ENCODE assay signal across 25 cellular contexts in the genomic region with DNA sequence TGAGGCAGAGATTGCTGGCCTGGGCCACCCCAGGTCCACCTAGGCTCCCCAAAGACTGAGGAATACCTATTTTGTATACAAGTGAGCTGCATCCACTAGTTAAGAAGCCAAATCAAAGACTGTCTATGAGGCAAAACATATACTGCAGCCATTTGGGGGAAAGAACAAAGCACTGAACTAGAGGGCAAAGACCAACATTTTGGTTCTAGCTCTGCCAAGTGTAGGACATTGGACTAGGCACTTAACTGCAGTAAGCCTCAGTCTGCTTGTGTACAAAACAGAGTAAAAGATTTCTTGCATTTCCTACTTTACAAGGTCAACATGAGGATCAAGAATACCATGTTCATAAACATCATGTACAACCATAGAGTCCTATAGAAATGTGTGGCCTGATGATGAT.
"Had no signal": no experiment of that assay in that cellular context is flagged by ENCODE, and none has a peak within 500 bp of the region (broad histone marks: within the 10 kb centered on the region; RNA-seq: fewer than 3 reads in every experiment).

No MANE protein-coding gene starts in this region.

- H3K4me1 Mint-ChIP-seq: activated CD4-positive, alpha-beta T cell treated with anti-CD3 and anti-CD28 coated beads for 36 hours had no signal

- H3K36me3 ChIP-seq: colonic mucosa, gastrocnemius medialis, left ventricle myocardium inferior, thoracic aorta, upper lobe of left lung had no signal

- H3K27ac Mint-ChIP-seq: activated CD4-positive, alpha-beta T cell treated with anti-CD3 and anti-CD28 coated beads for 36 hours; activated naive CD4-positive, alpha-beta T cell treated with anti-CD3 and anti-CD28 coated beads, Interleukin-2, amount 50 U/mL, for 72 hours; activated T-cell treated with anti-CD3 and anti-CD28 coated beads, Interleukin-2, amount 50 U/mL, for 72 hours; naive thymus-derived CD4-positive, alpha-beta T cell; T-helper 17 cell; WTC11 had no signal

- H3K4me3 ChIP-seq: colonic mucosa, gastrocnemius medialis, left ventricle myocardium inferior, thoracic aorta, upper lobe of left lung had no signal

- H3K9me3 ChIP-seq: colonic mucosa, gastrocnemius medialis, thoracic aorta, upper lobe of left lung had no signal

- ATAC-seq: activated CD4-positive, alpha-beta T cell treated with anti-CD3 and anti-CD28 coated beads for 36 hours; activated naive CD4-positive, alpha-beta T cell treated with anti-CD3 and anti-CD28 coated beads, Interleukin-2, amount 50 U/mL, for 72 hours; activated T-cell treated with anti-CD3 and anti-CD28 coated beads, Interleukin-2, amount 50 U/mL, for 72 hours; naive thymus-derived CD4-positive, alpha-beta T cell; right cardiac atrium; SK-N-SH treated with all-trans-retinoic acid at 6 μM for 48 hours; stimulated activated naive CD8-positive, alpha-beta T cell treated with anti-CD3 and anti-CD28 coated beads, Interleukin-15, Interleukin-2, amounts not matched to agents 100 U/mL and 50 U/mL, for 24 hours; T-helper 17 cell; WTC11 had no signal

- H3K27ac ChIP-seq: colonic mucosa, epithelial cell of prostate, left ventricle myocardium inferior, thoracic aorta had no signal

- H3K36me3 Mint-ChIP-seq: activated naive CD4-positive, alpha-beta T cell treated with anti-CD3 and anti-CD28 coated beads, Interleukin-2, amount 50 U/mL, for 72 hours; WTC11 had no signal

- H3K9me3 Mint-ChIP-seq: activated naive CD4-positive, alpha-beta T cell treated with anti-CD3 and anti-CD28 coated beads, Interleukin-2, amount 50 U/mL, for 72 hours; activated T-cell treated with anti-CD3 and anti-CD28 coated beads, Interleukin-2, amount 50 U/mL, for 72 hours; naive thymus-derived CD4-positive, alpha-beta T cell; WTC11 had no signal

- DNase-seq: activated CD4-positive, alpha-beta T cell treated with anti-CD3 and anti-CD28 coated beads for 36 hours; activated CD4-positive, alpha-beta T cell treated with anti-CD3 and anti-CD28 coated beads, Interleukin-2, amount 50 U/mL, for 4 hours; activated naive CD4-positive, alpha-beta T cell; activated T-cell treated with anti-CD3 and anti-CD28 coated beads for 4 hours; activated T-cell treated with anti-CD3 and anti-CD28 coated beads, Interleukin-2, amount 50 U/mL, for 72 hours; cerebellar nuclear complex; colonic mucosa; effector CD8-positive, alpha-beta T cell; gastrocnemius medialis; glutamatergic neuron; left ventricle myocardium inferior; midbrain; naive thymus-derived CD4-positive, alpha-beta T cell; nucleus accumbens; right cardiac atrium; stimulated activated CD4-positive, alpha-beta T cell treated with anti-CD3 and anti-CD28 coated beads, Interleukin-2, amount 100 ng/mL, for 48 hours; stimulated activated naive CD8-positive, alpha-beta T cell treated with anti-CD3 and anti-CD28 coated beads, Interleukin-15, Interleukin-2, amounts not matched to agents 100 U/mL and 50 U/mL, for 24 hours; T-helper 17 cell; upper lobe of left lung had no signal

- H3K27me3 ChIP-seq: colonic mucosa, gastrocnemius medialis, upper lobe of left lung had no signal

- H3K4me3 Mint-ChIP-seq: activated CD4-positive, alpha-beta T cell treated with anti-CD3 and anti-CD28 coated beads for 36 hours; activated T-cell treated with anti-CD3 and anti-CD28 coated beads, Interleukin-2, amount 50 U/mL, for 72 hours; naive thymus-derived CD4-positive, alpha-beta T cell; neural crest cell; T-helper 17 cell; WTC11 had no signal

- H3K4me1 ChIP-seq: colonic mucosa, gastrocnemius medialis had no signal
